In genomic region chr3:64224826-64225606, GRCh38 we compare ENCODE assay signal across 9 cellular contexts. TPM values are rescaled to one million over a fixed set of nuclear protein-coding genes. Genes with fewer than 3 reads are reported as not detected.
DNase-seq lines count a peak whose midpoint lies in the region; ATAC-seq and TF ChIP-seq lines count a peak whose summit lies in the region.
"Had no signal": no experiment of that assay in that cellular context is flagged by ENCODE, and none has a peak within 500 bp of the region (broad histone marks: within the 10 kb centered on the region; RNA-seq: fewer than 3 reads in every experiment).

A gene with protein sequence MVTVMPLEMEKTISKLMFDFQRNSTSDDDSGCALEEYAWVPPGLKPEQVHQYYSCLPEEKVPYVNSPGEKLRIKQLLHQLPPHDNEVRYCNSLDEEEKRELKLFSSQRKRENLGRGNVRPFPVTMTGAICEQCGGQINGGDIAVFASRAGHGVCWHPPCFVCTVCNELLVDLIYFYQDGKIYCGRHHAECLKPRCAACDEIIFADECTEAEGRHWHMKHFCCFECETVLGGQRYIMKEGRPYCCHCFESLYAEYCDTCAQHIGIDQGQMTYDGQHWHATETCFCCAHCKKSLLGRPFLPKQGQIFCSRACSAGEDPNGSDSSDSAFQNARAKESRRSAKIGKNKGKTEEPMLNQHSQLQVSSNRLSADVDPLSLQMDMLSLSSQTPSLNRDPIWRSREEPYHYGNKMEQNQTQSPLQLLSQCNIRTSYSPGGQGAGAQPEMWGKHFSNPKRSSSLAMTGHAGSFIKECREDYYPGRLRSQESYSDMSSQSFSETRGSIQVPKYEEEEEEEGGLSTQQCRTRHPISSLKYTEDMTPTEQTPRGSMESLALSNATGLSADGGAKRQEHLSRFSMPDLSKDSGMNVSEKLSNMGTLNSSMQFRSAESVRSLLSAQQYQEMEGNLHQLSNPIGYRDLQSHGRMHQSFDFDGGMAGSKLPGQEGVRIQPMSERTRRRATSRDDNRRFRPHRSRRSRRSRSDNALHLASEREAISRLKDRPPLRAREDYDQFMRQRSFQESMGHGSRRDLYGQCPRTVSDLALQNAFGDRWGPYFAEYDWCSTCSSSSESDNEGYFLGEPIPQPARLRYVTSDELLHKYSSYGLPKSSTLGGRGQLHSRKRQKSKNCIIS (minus strand): TSS chr3:64225466. CDS start chr3:64198927, 26,539 bp downstream.

- H3K9me2 ChIP-seq in MM.1S (replicated peaks; ENCODE audit: insufficient read depth, low read length), result no peaks in the 10 kb centered on the region

- intact Hi-C loops in lower leg skin (cut with DNase I; ENCODE audit: low total_unique reads), result no loop called here

- no peak within 1 kb of the TSS for H3K27ac Mint-ChIP-seq in activated T-helper 17 cell treated with anti-CD3 and anti-CD28 coated beads, Interleukin-2, amount 50 U/mL, for 72 hours

- H3K36me3 ChIP-seq in MM.1S (replicated peaks; ENCODE audit: insufficient read depth, low read length), result no peaks in the 10 kb centered on the region
- no peaks in the 10 kb centered on the region for H3K36me3 ChIP-seq in ectodermal cell (ENCODE audit: control insufficient read depth, insufficient read depth, low read length)

- no peak within 1 kb of the TSS for H3K4me3 Mint-ChIP-seq in activated T-helper 17 cell treated with anti-CD3 and anti-CD28 coated beads, Interleukin-2, amount 50 U/mL, for 72 hours

- H4K20me1 ChIP-seq in MM.1S (ENCODE audit: insufficient read depth, low read length), result no peaks in the 10 kb centered on the region

- no peaks in the 10 kb centered on the region for H3K27me3 ChIP-seq in MM.1S (replicated peaks; ENCODE audit: insufficient read depth, low read length)
- H3K27me3 ChIP-seq in ectodermal cell (ENCODE audit: control insufficient read depth, insufficient read depth, low read length, poor library complexity, severe bottlenecking), result no peaks in the 10 kb centered on the region

- peak; percentile 94 for ATAC-seq in GM21825 (IDR thresholded peaks at IDR 0.05; ENCODE audit: unreplicated experiment)
- ATAC-seq in activated T-helper 17 cell treated with anti-CD3 and anti-CD28 coated beads, Interleukin-2, amount 50 U/mL, for 72 hours (replicated peaks), result no peak

- H3F3A ChIP-seq in MM.1S (ENCODE audit: insufficient read depth, low read length), result peaks cover 20% of the 10 kb centered on the region

- TF ChIP-seq POLR2A in lower leg skin (IDR thresholded peaks at IDR 0.05), result no peak

- H3K4me2 ChIP-seq in MM.1S (ENCODE audit: low read depth, low read length), result peak within 1 kb of the TSS; percentile 85
- H3K4me2 ChIP-seq: PC-9 had no signal

- no peaks in the 10 kb centered on the region for H3K9me3 Mint-ChIP-seq in activated T-helper 17 cell treated with anti-CD3 and anti-CD28 coated beads, Interleukin-2, amount 50 U/mL, for 72 hours

- H3K4me1 ChIP-seq in MM.1S (ENCODE audit: low read length), result peaks cover 17% of the 10 kb centered on the region
- H3K4me1 ChIP-seq in ectodermal cell (ENCODE audit: control insufficient read depth, insufficient read depth, low read length), result peaks cover 45% of the 10 kb centered on the region

- peak; percentile 95 for DNase-seq in EH (ENCODE audit: low read depth)
- DNase-seq in MM.1S, result peak; percentile 94
- peak; percentile 76 to 96 for DNase-seq in lower leg skin (ENCODE audit: low spot score in 2 of 2)
- peak; percentile 89 for DNase-seq in superior temporal gyrus (ENCODE audit: extremely low spot score)
- DNase-seq in NOMO-1 (lab: John Stamatoyannopoulos, UW; ENCODE audit: unreplicated experiment in 2 of 2), result no peak

- H3K79me2 ChIP-seq in MM.1S (ENCODE audit: low read length), result peaks cover 49% of the 10 kb centered on the region

- H3K9ac ChIP-seq in MM.1S (ENCODE audit: low read length), result peak within 1 kb of the TSS; percentile 76

- H3K9me3 ChIP-seq in MM.1S (replicated peaks; ENCODE audit: insufficient read depth, low read length) (no peaks in the 10 kb centered on the region), ectodermal cell (ENCODE audit: control insufficient read depth, low read length) (no peaks in the 10 kb centered on the region)

- H3K4me1 Mint-ChIP-seq in activated T-helper 17 cell treated with anti-CD3 and anti-CD28 coated beads, Interleukin-2, amount 50 U/mL, for 72 hours, result no peaks in the 10 kb centered on the region

- H3K4me3 ChIP-seq in MM.1S (ENCODE audit: low read length) (peak within 1 kb of the TSS; percentile 66), ectodermal cell (ENCODE audit: insufficient read depth, low read depth, low read length) (peak within 1 kb of the TSS; percentile 32), lower leg skin (ENCODE audit: low read depth, poor library complexity, severe bottlenecking) (no peak within 1 kb of the TSS)
- H3K4me3 ChIP-seq: PC-9 had no signal

- TF ChIP-seq CTCF in MM.1S (IDR thresholded peaks at IDR 0.05; ENCODE audit: low read length) (peak; percentile 34), lower leg skin (IDR thresholded peaks at IDR 0.05) (no peak)

- no peaks in the 10 kb centered on the region for H3K36me3 Mint-ChIP-seq in activated T-helper 17 cell treated with anti-CD3 and anti-CD28 coated beads, Interleukin-2, amount 50 U/mL, for 72 hours (ENCODE audit: low read depth)

- H3K27ac ChIP-seq in MM.1S (ENCODE audit: low read length) (peak within 1 kb of the TSS; percentile 90), ectodermal cell (ENCODE audit: insufficient read depth, low read depth, low read length, poor library complexity, severe bottlenecking) (peak within 1 kb of the TSS; percentile 77)
- H3K27ac ChIP-seq: PC-9 had no signal

- WGBS in ectodermal cell, 2 experiments, result 16 to 17% methylated on average over 13 of the region's 13 CpGs
- 14% methylated on average over 13 of the region's 13 CpGs for WGBS in lower leg skin, 2 donors

- H3K27me3 Mint-ChIP-seq in activated T-helper 17 cell treated with anti-CD3 and anti-CD28 coated beads, Interleukin-2, amount 50 U/mL, for 72 hours, result peaks cover 26% of the 10 kb centered on the region

- H2AFZ ChIP-seq in MM.1S (ENCODE audit: low read length), result peak within 1 kb of the TSS; percentile 67
- H2AFZ ChIP-seq: PC-9 had no signal

RNA-seq across cellular contexts. Expression of the gene that starts here (rescaled TPM):
- polyA plus RNA-seq in ectodermal cell (2013, experiment 1 of 4), result 9.2 TPM
- 8.7 TPM for polyA plus RNA-seq in ectodermal cell (2013, experiment 2 of 4)
- polyA plus RNA-seq in ectodermal cell (2013, experiment 3 of 4), result 6.6 TPM
- polyA plus RNA-seq in ectodermal cell (2013, experiment 4 of 4), result 6.5 TPM
- total RNA-seq in lower leg skin, result 10 to 100 TPM; 10.2 to 18.7 (median 11.7) TPM
- total RNA-seq in activated T-helper 17 cell treated with anti-CD3 and anti-CD28 coated beads, Interleukin-2, amount 50 U/mL, for 72 hours, result not detected

Comparison
In these comparisons a context has a peak if more than half of its experiments do, and no peak if none do; other contexts are left out.
1. RNA of the gene that starts here (total RNA-seq): 10.2 to 18.7 TPM in lower leg skin; not detected in activated T-helper 17 cell treated with anti-CD3 and anti-CD28 coated beads, Interleukin-2, amount 50 U/mL, for 72 hours; every median in the first group is over 10 times any median in the second.
2. DNase-seq: peak in EH (single experiment), MM.1S (single experiment), lower leg skin (2 of 2) and superior temporal gyrus (single experiment); none in NOMO-1 (0 of 2).